ENCODE assay signal across 8 cellular contexts in the genomic region with DNA sequence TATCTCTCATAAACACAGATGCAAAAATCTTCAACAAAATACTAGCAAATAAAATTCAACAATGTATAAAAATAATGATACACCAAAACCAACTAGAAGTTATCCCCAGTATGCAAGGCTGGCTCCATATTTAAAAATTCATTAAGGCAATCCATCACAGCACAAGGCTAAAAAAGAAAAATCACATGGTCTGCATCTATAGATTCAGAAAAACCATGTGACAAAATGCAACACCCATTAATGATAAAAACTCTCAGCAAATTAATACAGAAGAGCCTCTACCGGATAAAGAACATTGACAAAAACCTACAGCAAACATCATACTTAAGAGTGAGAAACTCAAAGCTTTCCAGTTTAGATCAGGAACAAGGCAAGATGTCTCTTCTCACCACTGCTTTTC.
"Had no signal": no experiment of that assay in that cellular context is flagged by ENCODE, and none has a peak within 500 bp of the region (broad histone marks: within the 10 kb centered on the region; RNA-seq: fewer than 3 reads in every experiment).

No MANE protein-coding gene starts in this region.

- FAIRE-seq: G401.6, GM12878, GM12891, GM12892, GM18507, GM19239 had no signal

- ATAC-seq: GM12878 had no signal

- DNase-seq: GDM1, GF-D8 had no signal

- H3K4me3 ChIP-seq: GM12878 had no signal
